8 cellular contexts compared by ENCODE assay signal in genomic region chr12:11069854-11070253, GRCh38. TPM values are rescaled to one million over a fixed set of nuclear protein-coding genes. Genes with fewer than 3 reads are reported as not detected.
"Had no signal": no experiment of that assay in that cellular context is flagged by ENCODE, and none has a peak within 500 bp of the region (broad histone marks: within the 10 kb centered on the region; RNA-seq: fewer than 3 reads in every experiment).

No MANE protein-coding gene starts in this region.

- H3K4me3 ChIP-seq: GM23248, HAP-1 had no signal

- H3K4me1 ChIP-seq: HAP-1 had no signal

- ATAC-seq: HCT116 had no signal

- H3K27ac ChIP-seq: GM23248 had no signal

- H3K9me3 ChIP-seq: HAP-1 had no signal

- DNase-seq: GM23248, GOT3, H7, HFFc6, IMR-90 had no signal

- H3K36me3 ChIP-seq: HAP-1 had no signal

RNA-seq across cellular contexts. Expression of gene TAS2R46, which starts 7.8 kb away (rescaled TPM):
- total RNA-seq: GM23248 had no signal
- polyA plus RNA-seq: GM23248 had no signal

RNA-seq across cellular contexts. Expression of gene TAS2R43, which starts 22.3 kb away (rescaled TPM):
- total RNA-seq: GM23248, H4, H7, HFFc6 had no signal
- polyA plus RNA-seq: GM23248, IMR-90 had no signal

RNA-seq across cellular contexts. Expression of gene TAS2R31, which starts 38.6 kb away (rescaled TPM):
- total RNA-seq: H4 had no signal

RNA-seq across cellular contexts. Expression of gene TAS2R19, which starts 47.4 kb away (rescaled TPM):
- polyA plus RNA-seq: GM23248 had no signal
